16 cellular contexts compared by ENCODE assay signal in the genomic region with DNA sequence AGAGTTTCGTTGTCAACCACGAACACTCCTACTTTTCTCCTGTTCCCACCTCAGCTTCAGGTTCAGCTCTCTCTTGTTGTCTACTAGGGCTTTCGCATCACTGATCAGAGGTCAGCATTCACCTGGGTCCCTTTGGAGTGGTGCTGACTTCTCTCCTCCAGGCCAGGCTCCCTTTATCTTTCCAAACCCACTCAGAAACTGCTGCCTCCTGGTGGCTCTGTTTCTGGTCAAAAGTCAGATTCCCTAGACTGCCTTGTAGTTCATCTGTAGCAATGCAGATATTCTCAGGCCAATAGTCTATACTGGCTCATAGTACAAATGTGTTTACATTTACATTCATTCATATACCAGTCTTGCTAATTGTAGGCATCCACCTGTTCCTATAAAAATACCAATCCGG. TPM values are rescaled to one million over a fixed set of nuclear protein-coding genes. Genes with fewer than 3 reads are reported as not detected.
A peak's percentile ranks its signal among the peaks of the same experiment; 100 is the strongest.
DNase-seq lines count a peak whose midpoint lies in the region; ATAC-seq and TF ChIP-seq lines count a peak whose summit lies in the region.
"Had no signal": no experiment of that assay in that cellular context is flagged by ENCODE, and none has a peak within 500 bp of the region (broad histone marks: within the 10 kb centered on the region; RNA-seq: fewer than 3 reads in every experiment).

No MANE protein-coding gene starts in this region.

- in situ Hi-C loops in brain microvascular endothelial cell (cut with HindIII; ENCODE audit: low pct_ligation_motif_present, low sequenced_read_pairs), result no loop called here

- H3K27ac ChIP-seq in brain microvascular endothelial cell (no peak overlapping the region), smooth muscle cell (ENCODE audit: low read depth) (no peak overlapping the region)
- H3K27ac ChIP-seq: esophagus squamous epithelium had no signal

- no peaks in the 10 kb centered on the region for H3K9me3 ChIP-seq in smooth muscle cell (replicated peaks; ENCODE audit: low read depth)
- H3K9me3 ChIP-seq: esophagus squamous epithelium had no signal

- H3K36me3 ChIP-seq in brain microvascular endothelial cell (replicated peaks), result no peaks in the 10 kb centered on the region
- H3K36me3 ChIP-seq in kidney epithelial cell (ENCODE audit: control insufficient read depth, insufficient read depth, low read length), result no peaks in the 10 kb centered on the region
- H3K36me3 ChIP-seq in smooth muscle cell (ENCODE audit: low read depth), result no peaks in the 10 kb centered on the region
- H3K36me3 ChIP-seq: esophagus squamous epithelium had no signal

- no peaks in the 10 kb centered on the region for H3F3A ChIP-seq in smooth muscle cell (ENCODE audit: low read depth)

- H3K4me1 ChIP-seq in smooth muscle cell (ENCODE audit: low read depth), result no peaks in the 10 kb centered on the region
- H3K4me1 ChIP-seq: esophagus squamous epithelium had no signal

- H3K79me2 ChIP-seq in smooth muscle cell (ENCODE audit: low read depth), result no peaks in the 10 kb centered on the region

- H3K4me2 ChIP-seq in smooth muscle cell, result no peak overlapping the region

- no peaks in the 10 kb centered on the region for H4K20me1 ChIP-seq in smooth muscle cell (ENCODE audit: low read depth)

- peaks cover 2% of the 10 kb centered on the region for H3K27me3 ChIP-seq in brain microvascular endothelial cell (replicated peaks)
- H3K27me3 ChIP-seq in kidney epithelial cell (ENCODE audit: control insufficient read depth, insufficient read depth, low read length), result no peaks in the 10 kb centered on the region
- H3K27me3 ChIP-seq in smooth muscle cell (ENCODE audit: low read depth), result no peaks in the 10 kb centered on the region

- H3K9ac ChIP-seq in smooth muscle cell (ENCODE audit: low read depth), result no peak overlapping the region

- ATAC-seq in esophagus mucosa, result no peak
- ATAC-seq: activated CD4-positive, CD25-positive, alpha-beta regulatory T cell treated with anti-CD3 and anti-CD28 coated beads, Interleukin-2, amount 50 U/mL, for 24 hours; activated T-cell treated with anti-CD3 and anti-CD28 coated beads, Interleukin-2, amount 50 U/mL, for 4 hours; Right ventricle myocardium inferior had no signal

- peak; percentile 19; the same call in 1 of the 2 replicates for TF ChIP-seq CTCF in AG10803 (conservative IDR thresholded peaks at IDR 0.05; ENCODE audit: low read length)
- TF ChIP-seq CTCF in brain microvascular endothelial cell (IDR thresholded peaks at IDR 0.05; ENCODE audit: low read depth, low read length, missing control alignments), result peak; percentile 54
- TF ChIP-seq CTCF in kidney epithelial cell (IDR thresholded peaks at IDR 0.05; ENCODE audit: insufficient read depth, low read length, poor library complexity, severe bottlenecking), result peak; percentile 23
- TF ChIP-seq CTCF in smooth muscle cell (IDR thresholded peaks at IDR 0.05; ENCODE audit: borderline replicate concordance, insufficient read depth, poor library complexity, severe bottlenecking), result no peak

- H3K4me3 ChIP-seq in AG10803 (ENCODE audit: low read length), result no peak overlapping the region
- no peak overlapping the region for H3K4me3 ChIP-seq in brain microvascular endothelial cell (ENCODE audit: low read depth, low read length)
- H3K4me3 ChIP-seq in kidney epithelial cell (ENCODE audit: low read depth, low read length), result no peak overlapping the region
- H3K4me3 ChIP-seq in smooth muscle cell, result no peak overlapping the region
- H3K4me3 ChIP-seq: esophagus squamous epithelium, lung had no signal

- WGBS in smooth muscle cell (ENCODE audit: low lambda C conversion rate), result 70% methylated on average over 4 of the region's 4 CpGs

- DNase-seq in AG10803 (ENCODE audit: low read depth) (no peak), HT-29 (ENCODE audit: low spot score) (peak; percentile 45), brain microvascular endothelial cell (no peak), kidney epithelial cell (ENCODE audit: low read depth) (no peak), smooth muscle cell (lab: John Stamatoyannopoulos, UW; ENCODE audit: unreplicated experiment) (no peak), NOMO-1 (lab: John Stamatoyannopoulos, UW; ENCODE audit: unreplicated experiment in 2 of 2) (no peak)
- DNase-seq in stimulated activated CD4-positive, alpha-beta T cell treated with anti-CD3 and anti-CD28 coated beads, Interleukin-4, amount 100 ng/mL, for 24 hours, result no peak
- DNase-seq: activated T-cell treated with anti-CD3 and anti-CD28 coated beads, Interleukin-2, amount 50 U/mL, for 4 hours; esophagus squamous epithelium; NCI-H345; posterior cingulate gyrus; stimulated activated CD4-positive, alpha-beta T cell treated with anti-CD3 and anti-CD28 coated beads, Interleukin-4, amount 100 ng/mL, for 1 hour had no signal

- no peak overlapping the region for H2AFZ ChIP-seq in smooth muscle cell (ENCODE audit: low read depth)

RNA-seq across cellular contexts. Expression of gene ERI3, which starts 6.4 kb away (rescaled TPM):
- 74.3 and 84.4 TPM in 2 replicates for total RNA-seq in HT-29 (2014; rRNA removed; shearing (Covaris generic))
- 64.8 and 77.6 TPM in 2 replicates for total RNA-seq in kidney epithelial cell
- 26.5 TPM for total RNA-seq in esophagus mucosa
- total RNA-seq in smooth muscle cell, result 55.4 and 91.2 TPM in 2 replicates
- polyA plus RNA-seq in smooth muscle cell, result 98.2 and 112 TPM in 2 replicates

RNA-seq across cellular contexts. Expression of gene RNF220, which starts 43.6 kb away (rescaled TPM):
- 148 and 152 TPM in 2 replicates for total RNA-seq in HT-29 (2014; rRNA removed; shearing (Covaris generic))
- 112 and 127 TPM in 2 replicates for total RNA-seq in kidney epithelial cell
- 29.4 TPM for total RNA-seq in esophagus mucosa
- total RNA-seq in smooth muscle cell, result 37.8 and 65.8 TPM in 2 replicates
- 71.1 and 82.4 TPM in 2 replicates for polyA plus RNA-seq in smooth muscle cell
